Comparison of ENCODE assay signal across 8 cellular contexts in genomic region chr14:85934886-85935254, GRCh38.
DNase-seq lines count a peak whose midpoint lies in the region; ATAC-seq and TF ChIP-seq lines count a peak whose summit lies in the region.

No MANE protein-coding gene starts in this region.

- ATAC-seq in HG02642 (IDR thresholded peaks at IDR 0.05; ENCODE audit: poor library complexity, unreplicated experiment) (peak; percentile 46), upper lobe of left lung (ENCODE audit: low FRiP score in 2 of 2) (peak in 1 of 2 donors; percentile 23)

- peaks cover 15% of the 10 kb centered on the region for H3K9me3 Mint-ChIP-seq in type B pancreatic cell

- TF ChIP-seq EP300 in upper lobe of left lung (IDR thresholded peaks at IDR 0.05), result no peak

- TF ChIP-seq CTCF in esophagus squamous epithelium (IDR thresholded peaks at IDR 0.05), result no peak
- TF ChIP-seq CTCF in upper lobe of left lung (IDR thresholded peaks at IDR 0.05), result no peak
- no peak for TF ChIP-seq CTCF in type B pancreatic cell (conservative IDR thresholded peaks at IDR 0.05)

- 18 to 20% methylated on average over 3 of the region's 3 CpGs for WGBS in esophagus squamous epithelium, 2 donors
- 45 to 53% methylated on average over 3 of the region's 3 CpGs for WGBS in upper lobe of left lung, 2 donors

- H3K27ac ChIP-seq in esophagus squamous epithelium (peak overlapping the region; percentile 12 to 61 (median 54)), upper lobe of left lung (peak overlapping the region; percentile 21 to 70 (median 46))

- DNase-seq in NOMO-1 (lab: John Stamatoyannopoulos, UW; ENCODE audit: unreplicated experiment in 2 of 2), result peak; percentile 0 to 43
- DNase-seq in NOMO-1 treated with dmso at 0.1 percent for 144 hours (lab: John Stamatoyannopoulos, UW; ENCODE audit: unreplicated experiment), result no peak
- peak; percentile 63 for DNase-seq in NCI-H526 treated with DMSO at 0.1 percent for 48 hours (lab: John Stamatoyannopoulos, UW)
- DNase-seq in esophagus squamous epithelium (lab: John Stamatoyannopoulos, UW), result no peak
- DNase-seq in upper lobe of left lung, result no peak
- no peak for DNase-seq in type B pancreatic cell (ENCODE audit: extremely low spot score, unreplicated experiment)
- no peak for DNase-seq in stimulated activated CD4-positive, alpha-beta T cell treated with anti-CD3 and anti-CD28 coated beads, Interleukin-2, amount 100 ng/mL, for 48 hours

- no peak overlapping the region for H3K27ac Mint-ChIP-seq in type B pancreatic cell

- H3K27me3 Mint-ChIP-seq in type B pancreatic cell, result no peaks in the 10 kb centered on the region

- TF ChIP-seq POLR2A in esophagus squamous epithelium (IDR thresholded peaks at IDR 0.05) (no peak), upper lobe of left lung (IDR thresholded peaks at IDR 0.05) (no peak)

- peak overlapping the region; percentile 28 to 67 (median 34) for H3K4me3 ChIP-seq in esophagus squamous epithelium
- H3K4me3 ChIP-seq in upper lobe of left lung, result peak overlapping the region; percentile 16 to 49 (median 30)

- H3K4me1 ChIP-seq in esophagus squamous epithelium (no peaks in the 10 kb centered on the region), upper lobe of left lung (no peaks in the 10 kb centered on the region)

- no peaks in the 10 kb centered on the region for H3K36me3 ChIP-seq in esophagus squamous epithelium
- H3K36me3 ChIP-seq in upper lobe of left lung, result no peaks in the 10 kb centered on the region

- no peaks in the 10 kb centered on the region for H3K36me3 Mint-ChIP-seq in type B pancreatic cell

- intact Hi-C loops in esophagus squamous epithelium (cut with DNase I), result no loop called here

- peaks cover 0 to 11% (median 4%) of the 10 kb centered on the region in 3 donors for H3K9me3 ChIP-seq in esophagus squamous epithelium
- H3K9me3 ChIP-seq in upper lobe of left lung, result peaks cover 0 to 14% (median 3%) of the 10 kb centered on the region in 4 donors

- H3K4me1 Mint-ChIP-seq in type B pancreatic cell (ENCODE audit: unreplicated experiment), result no peaks in the 10 kb centered on the region

- H3K4me3 Mint-ChIP-seq in type B pancreatic cell, result no peak overlapping the region

- H3K27me3 ChIP-seq in esophagus squamous epithelium, result no peaks in the 10 kb centered on the region
- no peaks in the 10 kb centered on the region for H3K27me3 ChIP-seq in upper lobe of left lung

Comparison
In these comparisons a context has a peak if more than half of its experiments do, and no peak if none do; other contexts are left out.
1. DNase-seq: peak in NOMO-1 (2 of 2) and NCI-H526 treated with DMSO at 0.1 percent for 48 hours (single experiment); none in NOMO-1 treated with dmso at 0.1 percent for 144 hours (single experiment), esophagus squamous epithelium (single experiment), upper lobe of left lung (0 of 2), type B pancreatic cell (single experiment) and stimulated activated CD4-positive, alpha-beta T cell treated with anti-CD3 and anti-CD28 coated beads, Interleukin-2, amount 100 ng/mL, for 48 hours (0 of 2).